In the genomic region with DNA sequence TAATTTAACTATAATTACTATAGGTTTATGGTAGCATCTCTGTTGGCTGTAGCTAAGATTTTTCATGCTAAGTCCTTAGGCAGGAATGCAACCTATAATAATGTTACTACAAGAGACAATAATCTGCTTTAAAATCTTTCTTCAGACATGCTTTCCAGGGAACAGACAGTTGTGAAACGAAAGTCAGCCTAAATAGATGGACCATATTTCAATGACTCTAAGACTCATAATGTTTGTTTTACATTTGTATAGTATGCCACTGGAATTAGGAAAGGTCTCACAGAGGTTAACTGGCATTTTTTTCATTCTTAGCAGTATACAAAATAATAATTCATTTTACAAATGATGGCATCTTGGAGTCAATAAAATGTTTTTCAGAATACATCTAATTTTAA, we compare ENCODE assay signal across 17 cellular contexts.
DNase-seq lines count a peak whose midpoint lies in the region; ATAC-seq lines count a peak whose summit lies in the region.
"Had no signal": no experiment of that assay in that cellular context is flagged by ENCODE, and none has a peak within 500 bp of the region (broad histone marks: within the 10 kb centered on the region; RNA-seq: fewer than 3 reads in every experiment).

No MANE protein-coding gene starts in this region.

- H3K36me3 ChIP-seq in SK-N-MC (ENCODE audit: insufficient read depth, low read length) = no peaks in the 10 kb centered on the region

- H3K27ac ChIP-seq in SK-N-MC = 0 out of 2 replicates have a peak overlapping the region, but pooled peaks have one; percentile 8
- H3K27ac ChIP-seq: 22Rv1, BLaER1, HL-60 had no signal

- DNase-seq in NCI-H2227 treated with DMSO at 0.1 percent for 48 hours (lab: John Stamatoyannopoulos, UW) (peak; percentile 9), NCI-H2227 (lab: John Stamatoyannopoulos, UW; ENCODE audit: unreplicated experiment) (no peak), SK-N-MC (ENCODE audit: low read depth, low spot score) (no peak), fibroblast of peridontal ligament (ENCODE audit: extremely low read depth) (peak; percentile 15), NCI-H748 (lab: John Stamatoyannopoulos, UW; ENCODE audit: unreplicated experiment) (no peak)
- no peak for DNase-seq in activated CD4-positive, alpha-beta T cell treated with anti-CD3 and anti-CD28 coated beads, Interleukin-2, amount 50 U/mL, for 4 hours
- DNase-seq: AML-193, DMS53, H7, KG1 had no signal

- no peaks in the 10 kb centered on the region for H3K9me3 ChIP-seq in SK-N-MC (ENCODE audit: low read depth, low read length)
- H3K9me3 ChIP-seq: BLaER1 had no signal

- ATAC-seq in HG02623 (IDR thresholded peaks at IDR 0.05; ENCODE audit: unreplicated experiment) (no peak), HG02938 (IDR thresholded peaks at IDR 0.05; ENCODE audit: unreplicated experiment) (no peak)
- ATAC-seq: GM12878, GM23338 had no signal

- H3K9ac ChIP-seq in SK-N-MC (ENCODE audit: insufficient read length) = no peak overlapping the region
- H3K9ac ChIP-seq: BLaER1 had no signal

- H3K4me3 ChIP-seq in SK-N-MC = no peak overlapping the region
- H3K4me3 ChIP-seq: BLaER1, GM12878, GM23338 had no signal

Comparison
In these comparisons a context has a peak if more than half of its experiments do, and no peak if none do; other contexts are left out.
1. DNase-seq: peak in NCI-H2227 treated with DMSO at 0.1 percent for 48 hours (single experiment) and fibroblast of peridontal ligament (single experiment); none in NCI-H2227 (single experiment), SK-N-MC (single experiment), NCI-H748 (single experiment) and activated CD4-positive, alpha-beta T cell treated with anti-CD3 and anti-CD28 coated beads, Interleukin-2, amount 50 U/mL, for 4 hours (0 of 2).